12 cellular contexts compared by ENCODE assay signal in genomic region chr5:76331139-76331538, GRCh38.
DNase-seq lines count a peak whose midpoint lies in the region; ATAC-seq, FAIRE-seq and TF ChIP-seq lines count a peak whose summit lies in the region.
"Had no signal": no experiment of that assay in that cellular context is flagged by ENCODE, and none has a peak within 500 bp of the region (broad histone marks: within the 10 kb centered on the region; RNA-seq: fewer than 3 reads in every experiment).

No MANE protein-coding gene starts in this region.

- CTCF ChIA-PET in GM12878 (lab: Yijun Ruan, JAX): interaction anchor here (1.0 to 2.0 kb wide), 2 partner anchors 22 to 144 kb away, joined by 3 to 11 read pairs; no protein-coding TSS in a partner anchor

- peak overlapping the region; percentile 39 for H2AFZ ChIP-seq in GM12878 (ENCODE audit: control insufficient read depth, low read depth, low read length)

- H3K4me1 ChIP-seq in GM12878 (ENCODE audit: control insufficient read depth, insufficient read depth, low read length): no peaks in the 10 kb centered on the region

- 0% methylated on average over 4 of the region's 4 CpGs for WGBS in GM12878 (ENCODE audit: insufficient coverage, insufficient replicate concordance, low lambda C conversion rate, missing lambda C conversion rate)

- H3K27me3 ChIP-seq in GM12878 (replicated peaks in 1 of 2; ENCODE audit: control insufficient read depth in 2 of 2, insufficient read depth in 2 of 2, low read length in 1 of 2): no peaks in the 10 kb centered on the region

- RAD21 ChIA-PET in GM12878 (lab: Charles Lee; ENCODE audit: unreplicated experiment): interaction anchor here (0.7 to 1.1 kb wide), 3 partner anchors 20 to 72 kb away, joined by 3 read pairs; partner anchors contain the start of gene IQGAP2

- no peaks in the 10 kb centered on the region for H4K20me1 ChIP-seq in GM12878 (ENCODE audit: control insufficient read depth, insufficient read depth)

- ATAC-seq in GM12878: peak; percentile 31
- peak; percentile 17 for ATAC-seq in stimulated activated naive CD8-positive, alpha-beta T cell treated with anti-CD3 and anti-CD28 coated beads, Interleukin-15, Interleukin-2, amounts not matched to agents 100 U/mL and 50 U/mL, for 24 hours
- no peak for ATAC-seq in GM18505 (IDR thresholded peaks at IDR 0.05; ENCODE audit: unreplicated experiment)
- ATAC-seq in GM21529 (IDR thresholded peaks at IDR 0.05; ENCODE audit: unreplicated experiment): no peak
- ATAC-seq in GM21786 (IDR thresholded peaks at IDR 0.05; ENCODE audit: unreplicated experiment): no peak

- FAIRE-seq in GM12878 (lab: Jason Lieb, UNC): no peak
- FAIRE-seq: endometrium, G401.6 had no signal

- no peak overlapping the region for H3K4me2 ChIP-seq in GM12878 (ENCODE audit: control insufficient read depth, insufficient read depth)

- BruUV-seq in GM12878 (replicated peaks; lab: Mats Ljungman, UMichigan): no TSS peak

- TF ChIP-seq POLR2A in GM12878 (IDR thresholded peaks at IDR 0.05; ENCODE audit: low read depth, low read length) (no peak), GM18505 (IDR thresholded peaks at IDR 0.05; ENCODE audit: borderline replicate concordance, extremely low read depth, insufficient read depth, insufficient read length) (no peak)

- H3K27ac ChIP-seq in GM12878 (ENCODE audit: control insufficient read depth, insufficient read depth): no peak overlapping the region

- POLR2A ChIA-PET in GM12878 (lab: Charles Lee): interaction anchor here (0.5 to 0.7 kb wide), 2 partner anchors 24 to 413 kb away, joined by 4 to 8 read pairs; no protein-coding TSS in a partner anchor

- H3K4me3 ChIP-seq in GM12878: no peak overlapping the region

- H3K9ac ChIP-seq in GM12878 (ENCODE audit: control insufficient read depth, insufficient read depth, low read length): no peak overlapping the region

- TF ChIP-seq EP300 in GM12878 (IDR thresholded peaks at IDR 0.05; ENCODE audit: borderline replicate concordance in 1 of 2, control insufficient read depth in 1 of 2, low read depth in 2 of 2, low read length in 2 of 2): no peak

- H3K79me2 ChIP-seq in GM12878 (ENCODE audit: control insufficient read depth, insufficient read depth, low read length): no peaks in the 10 kb centered on the region

- no peak for TF ChIP-seq RAD21 in GM12878 (IDR thresholded peaks at IDR 0.05; ENCODE audit: insufficient read depth, low read depth, low read length)

- SMC1A ChIA-PET in GM12878 (lab: Charles Lee; ENCODE audit: uncharacterized antibody, unreplicated experiment): interaction anchor here (1.0 to 2.0 kb wide), 4 partner anchors 9 to 24 kb away, joined by 3 to 8 read pairs (median 4); no protein-coding TSS in a partner anchor

- H3K9me3 ChIP-seq in GM12878 (replicated peaks; ENCODE audit: control insufficient read depth, insufficient read depth, low read length): no peaks in the 10 kb centered on the region

- DNase-seq in stimulated activated CD4-positive, alpha-beta T cell treated with anti-CD3 and anti-CD28 coated beads, Interleukin-15, amount 100 ng/mL, for 24 hours: peak; percentile 9
- DNase-seq in stimulated activated CD4-positive, alpha-beta T cell treated with anti-CD3 and anti-CD28 coated beads, Interleukin-4, amount 100 ng/mL, for 4 hours: no peak
- peak; percentile 8 for DNase-seq in T-helper 22 cell (ENCODE audit: low read depth)
- DNase-seq in GM12878 (ENCODE audit: low read depth, low spot score): no peak
- DNase-seq in stimulated activated naive CD8-positive, alpha-beta T cell treated with anti-CD3 and anti-CD28 coated beads, Interleukin-15, Interleukin-2, amounts not matched to agents 100 U/mL and 50 U/mL, for 24 hours: no peak
- DNase-seq: MV-4-11, NCI-H446 treated with DMSO at 0.1 percent for 48 hours had no signal

- H3K36me3 ChIP-seq in GM12878 (ENCODE audit: control insufficient read depth in 2 of 2, insufficient read depth in 2 of 2, low read length in 1 of 2): no peaks in the 10 kb centered on the region

- intact Hi-C loops in GM12878 (cut with micrococcal nuclease; ENCODE audit: unreplicated experiment): loop anchor here (10.0 kb wide), 1 partner anchor 254 kb away; no protein-coding TSS in a partner anchor

- no peak for TF ChIP-seq CTCF in GM12878 (IDR thresholded peaks at IDR 0.05 in 2 of 3, conservative IDR thresholded peaks at IDR 0.05 in 1 of 3; ENCODE audit: control insufficient read depth in 2 of 3, extremely low read depth in 1 of 3, insufficient read depth in 1 of 3, low read depth in 3 of 3, low read length in 3 of 3)

- in situ Hi-C loops in GM12878 (cut with MboI): no loop called here

TF ChIP-seq in GM12878, 131 proteins besides CTCF, POLR2A, EP300 and RAD21:
- TF ChIP-seq JUNB (IDR thresholded peaks at IDR 0.05) (no peak), NR2C2 (IDR thresholded peaks at IDR 0.05; ENCODE audit: borderline replicate concordance, control insufficient read depth, insufficient read length, low read depth) (no peak), ZZZ3 (IDR thresholded peaks at IDR 0.05; ENCODE audit: control insufficient read depth, insufficient read length, low read depth) (no peak), ZBTB11 (CRISPR knock-in tag; IDR thresholded peaks at IDR 0.05) (no peak), NR2C1 (IDR thresholded peaks at IDR 0.05) (no peak), NFIC (IDR thresholded peaks at IDR 0.05; ENCODE audit: low read depth, low read length) (no peak), REST (IDR thresholded peaks at IDR 0.05; ENCODE audit: low read depth, low read length) (no peak), HDGF (IDR thresholded peaks at IDR 0.05) (no peak), POU2F2 (IDR thresholded peaks at IDR 0.05; ENCODE audit: borderline replicate concordance, low read depth, low read length) (no peak), SMAD1 (IDR thresholded peaks at IDR 0.05; ENCODE audit: low read depth, partially characterized antibody) (no peak), STAT1 (conservative IDR thresholded peaks at IDR 0.05) (no peak), HSF1 (IDR thresholded peaks at IDR 0.05; ENCODE audit: low read depth, low read length) (no peak), NFXL1 (IDR thresholded peaks at IDR 0.05; ENCODE audit: borderline replicate concordance) (no peak), HDAC6 (IDR thresholded peaks at IDR 0.05; ENCODE audit: unreplicated experiment) (no peak)

Comparison
In these comparisons a context has a peak if more than half of its experiments do, and no peak if none do; other contexts are left out.
1. DNase-seq: peak in stimulated activated CD4-positive, alpha-beta T cell treated with anti-CD3 and anti-CD28 coated beads, Interleukin-15, amount 100 ng/mL, for 24 hours (single experiment) and T-helper 22 cell (single experiment); none in stimulated activated CD4-positive, alpha-beta T cell treated with anti-CD3 and anti-CD28 coated beads, Interleukin-4, amount 100 ng/mL, for 4 hours (0 of 2), GM12878 (single experiment) and stimulated activated naive CD8-positive, alpha-beta T cell treated with anti-CD3 and anti-CD28 coated beads, Interleukin-15, Interleukin-2, amounts not matched to agents 100 U/mL and 50 U/mL, for 24 hours (single experiment).
2. ATAC-seq: peak in GM12878 (single experiment) and stimulated activated naive CD8-positive, alpha-beta T cell treated with anti-CD3 and anti-CD28 coated beads, Interleukin-15, Interleukin-2, amounts not matched to agents 100 U/mL and 50 U/mL, for 24 hours (single experiment); none in GM18505 (single experiment), GM21529 (single experiment) and GM21786 (single experiment).